1 cellular context compared by ENCODE assay signal in the genomic region with DNA sequence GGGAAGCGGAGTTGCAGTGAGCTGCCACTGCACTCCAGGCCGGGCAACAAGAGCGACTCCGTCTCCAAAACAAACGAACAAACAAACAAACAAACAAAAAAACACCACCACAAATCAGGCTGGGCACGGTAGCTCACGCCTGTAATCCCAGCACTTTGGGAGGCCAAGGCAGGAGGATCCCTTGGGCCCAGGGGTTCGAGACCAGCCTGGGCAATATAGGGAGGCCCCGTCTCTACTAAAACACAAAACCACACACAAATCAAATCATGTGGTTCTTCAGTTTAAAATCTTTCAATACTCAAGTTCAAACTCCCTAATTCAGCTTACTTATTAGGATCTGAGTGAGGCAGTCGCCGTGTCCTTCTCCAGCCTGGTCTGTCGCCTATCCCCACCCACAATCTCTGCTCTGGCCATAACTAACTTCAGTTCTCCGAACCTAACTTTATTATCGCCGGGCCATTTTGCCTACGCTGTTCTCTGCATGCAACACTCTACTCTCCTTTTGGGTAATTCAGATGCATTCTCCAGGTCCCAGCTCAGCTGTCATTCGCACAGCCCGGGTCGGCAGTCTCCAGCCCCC.
TF ChIP-seq lines count a peak whose summit lies in the region.

No MANE protein-coding gene starts in this region.

TF ChIP-seq in K562, 482 proteins besides CTCF, POLR2A, EP300 and RAD21 (continued from another document and continues in another):
- TF ChIP-seq ZNF518B (CRISPR knock-in tag; IDR thresholded peaks at IDR 0.05): no peak
- TF ChIP-seq E2F5 (CRISPR knock-in tag; IDR thresholded peaks at IDR 0.05): 0 out of 2 replicates have a peak, but pooled peaks have one; percentile 70
- peak; percentile 32; the same call in 1 of the 2 replicates for TF ChIP-seq GABPB1 (CRISPR knock-in tag; IDR thresholded peaks at IDR 0.05)
- no peak for TF ChIP-seq NFE2 (IDR thresholded peaks at IDR 0.05; ENCODE audit: low read depth)
- no peak for TF ChIP-seq BRD9 (IDR thresholded peaks at IDR 0.05; ENCODE audit: low read depth, partially characterized antibody)
- TF ChIP-seq PCBP2 (IDR thresholded peaks at IDR 0.05; ENCODE audit: low read depth, low read length, poor library complexity, severe bottlenecking): no peak
- no peak for TF ChIP-seq CBX2 (IDR thresholded peaks at IDR 0.05; ENCODE audit: insufficient read depth, low read length, poor library complexity, severe bottlenecking)
- no peak for TF ChIP-seq NR1H2 (CRISPR knock-in tag; IDR thresholded peaks at IDR 0.05)
- no peak for TF ChIP-seq ZFPM2 (CRISPR knock-in tag; IDR thresholded peaks at IDR 0.05)
- no peak for TF ChIP-seq HCFC1 (IDR thresholded peaks at IDR 0.05; ENCODE audit: low read depth, low read length)
- TF ChIP-seq, protein P1, sequence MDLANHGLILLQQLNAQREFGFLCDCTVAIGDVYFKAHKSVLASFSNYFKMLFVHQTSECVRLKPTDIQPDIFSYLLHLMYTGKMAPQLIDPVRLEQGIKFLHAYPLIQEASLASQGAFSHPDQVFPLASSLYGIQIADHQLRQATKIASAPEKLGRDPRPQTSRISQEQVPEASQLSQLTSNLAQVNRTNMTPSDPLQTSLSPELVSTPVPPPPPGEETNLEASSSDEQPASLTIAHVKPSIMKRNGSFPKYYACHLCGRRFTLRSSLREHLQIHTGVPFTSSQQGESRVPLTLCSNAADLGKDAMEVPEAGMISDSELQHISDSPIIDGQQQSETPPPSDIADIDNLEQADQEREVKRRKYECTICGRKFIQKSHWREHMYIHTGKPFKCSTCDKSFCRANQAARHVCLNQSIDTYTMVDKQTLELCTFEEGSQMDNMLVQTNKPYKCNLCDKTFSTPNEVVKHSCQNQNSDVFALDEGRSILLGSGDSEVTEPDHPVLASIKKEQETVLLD (IDR thresholded peaks at IDR 0.05): no peak
- no peak for TF ChIP-seq ZNF324 (CRISPR knock-in tag; IDR thresholded peaks at IDR 0.05)
- no peak for TF ChIP-seq MAFF (IDR thresholded peaks at IDR 0.05; ENCODE audit: low read length)
- TF ChIP-seq CHCHD3 (CRISPR knock-in tag; IDR thresholded peaks at IDR 0.05): no peak
- peak; percentile 72; the same call in 1 of the 2 replicates for TF ChIP-seq ADNP (tag; IDR thresholded peaks at IDR 0.05)
- TF ChIP-seq ZNF217 (CRISPR knock-in tag; IDR thresholded peaks at IDR 0.05): no peak
- TF ChIP-seq ZNF77 (CRISPR knock-in tag; IDR thresholded peaks at IDR 0.05): no peak
- no peak for TF ChIP-seq MAX (CRISPR knock-in tag; IDR thresholded peaks at IDR 0.05)
- no peak for TF ChIP-seq XRCC3 (IDR thresholded peaks at IDR 0.05)
- TF ChIP-seq, protein P2, sequence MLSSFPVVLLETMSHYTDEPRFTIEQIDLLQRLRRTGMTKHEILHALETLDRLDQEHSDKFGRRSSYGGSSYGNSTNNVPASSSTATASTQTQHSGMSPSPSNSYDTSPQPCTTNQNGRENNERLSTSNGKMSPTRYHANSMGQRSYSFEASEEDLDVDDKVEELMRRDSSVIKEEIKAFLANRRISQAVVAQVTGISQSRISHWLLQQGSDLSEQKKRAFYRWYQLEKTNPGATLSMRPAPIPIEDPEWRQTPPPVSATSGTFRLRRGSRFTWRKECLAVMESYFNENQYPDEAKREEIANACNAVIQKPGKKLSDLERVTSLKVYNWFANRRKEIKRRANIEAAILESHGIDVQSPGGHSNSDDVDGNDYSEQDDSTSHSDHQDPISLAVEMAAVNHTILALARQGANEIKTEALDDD (IDR thresholded peaks at IDR 0.05): 0 out of 2 replicates have a peak, but pooled peaks have one; percentile 22
- TF ChIP-seq GMEB1 (CRISPR knock-in tag; IDR thresholded peaks at IDR 0.05): no peak
- TF ChIP-seq, protein P3, sequence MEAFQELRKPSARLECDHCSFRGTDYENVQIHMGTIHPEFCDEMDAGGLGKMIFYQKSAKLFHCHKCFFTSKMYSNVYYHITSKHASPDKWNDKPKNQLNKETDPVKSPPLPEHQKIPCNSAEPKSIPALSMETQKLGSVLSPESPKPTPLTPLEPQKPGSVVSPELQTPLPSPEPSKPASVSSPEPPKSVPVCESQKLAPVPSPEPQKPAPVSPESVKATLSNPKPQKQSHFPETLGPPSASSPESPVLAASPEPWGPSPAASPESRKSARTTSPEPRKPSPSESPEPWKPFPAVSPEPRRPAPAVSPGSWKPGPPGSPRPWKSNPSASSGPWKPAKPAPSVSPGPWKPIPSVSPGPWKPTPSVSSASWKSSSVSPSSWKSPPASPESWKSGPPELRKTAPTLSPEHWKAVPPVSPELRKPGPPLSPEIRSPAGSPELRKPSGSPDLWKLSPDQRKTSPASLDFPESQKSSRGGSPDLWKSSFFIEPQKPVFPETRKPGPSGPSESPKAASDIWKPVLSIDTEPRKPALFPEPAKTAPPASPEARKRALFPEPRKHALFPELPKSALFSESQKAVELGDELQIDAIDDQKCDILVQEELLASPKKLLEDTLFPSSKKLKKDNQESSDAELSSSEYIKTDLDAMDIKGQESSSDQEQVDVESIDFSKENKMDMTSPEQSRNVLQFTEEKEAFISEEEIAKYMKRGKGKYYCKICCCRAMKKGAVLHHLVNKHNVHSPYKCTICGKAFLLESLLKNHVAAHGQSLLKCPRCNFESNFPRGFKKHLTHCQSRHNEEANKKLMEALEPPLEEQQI (IDR thresholded peaks at IDR 0.05): no peak
- no peak for TF ChIP-seq FOXJ3 (CRISPR knock-in tag; IDR thresholded peaks at IDR 0.05)
- TF ChIP-seq FOXA3 (CRISPR knock-in tag; conservative IDR thresholded peaks at IDR 0.05 in 1 of 2, IDR thresholded peaks at IDR 0.05 in 1 of 2): no peak
- no peak for TF ChIP-seq ELF1 (tag; IDR thresholded peaks at IDR 0.05)
- no peak for TF ChIP-seq ZNF445 (CRISPR knock-in tag; IDR thresholded peaks at IDR 0.05; ENCODE audit: low read depth)
- no peak for TF ChIP-seq ZNF431 (CRISPR knock-in tag; IDR thresholded peaks at IDR 0.05)
- 0 out of 2 replicates have a peak, but pooled peaks have one; percentile 41 for TF ChIP-seq ZBTB43 (CRISPR knock-in tag; IDR thresholded peaks at IDR 0.05)
- TF ChIP-seq SIX5 (IDR thresholded peaks at IDR 0.05; ENCODE audit: borderline replicate concordance in 1 of 2, insufficient read depth in 1 of 2, low read depth in 1 of 2, low read length in 2 of 2): no peak
- no peak for TF ChIP-seq ZNF551 (CRISPR knock-in tag; IDR thresholded peaks at IDR 0.05)
- no peak for TF ChIP-seq HLTF (IDR thresholded peaks at IDR 0.05)
- TF ChIP-seq CEBPZ (IDR thresholded peaks at IDR 0.05; ENCODE audit: borderline replicate concordance, low read depth, low read length): no peak
- TF ChIP-seq ARNT (IDR thresholded peaks at IDR 0.05): no peak
- TF ChIP-seq MXI1 (IDR thresholded peaks at IDR 0.05; ENCODE audit: low read depth, low read length): no peak
- TF ChIP-seq KLF16 (IDR thresholded peaks at IDR 0.05): no peak
- TF ChIP-seq NFIC (IDR thresholded peaks at IDR 0.05): no peak
- TF ChIP-seq TBP (optimal IDR thresholded peaks at IDR 0.05; ENCODE audit: low read depth, low read length): no peak
- TF ChIP-seq NR2C2 (CRISPR knock-in tag; IDR thresholded peaks at IDR 0.05): 0 out of 2 replicates have a peak, but pooled peaks have one; percentile 31
- no peak for TF ChIP-seq NR2C2 (tag; IDR thresholded peaks at IDR 0.05)
- TF ChIP-seq CREB5 (CRISPR knock-in tag; IDR thresholded peaks at IDR 0.05): no peak
- TF ChIP-seq RBFOX2 (IDR thresholded peaks at IDR 0.05; ENCODE audit: low read depth, low read length): no peak
- no peak for TF ChIP-seq MAFG (tag; conservative IDR thresholded peaks at IDR 0.05)
- TF ChIP-seq CXXC5 (CRISPR knock-in tag; IDR thresholded peaks at IDR 0.05): no peak
- TF ChIP-seq USF1 (CRISPR knock-in tag; IDR thresholded peaks at IDR 0.05): no peak
- no peak for TF ChIP-seq ZKSCAN3 (CRISPR knock-in tag; IDR thresholded peaks at IDR 0.05)
- no peak for TF ChIP-seq SRSF7 (optimal IDR thresholded peaks at IDR 0.05; ENCODE audit: low read depth, low read length)
